Comparison of ENCODE assay signal across 1 cellular context in the genomic region with DNA sequence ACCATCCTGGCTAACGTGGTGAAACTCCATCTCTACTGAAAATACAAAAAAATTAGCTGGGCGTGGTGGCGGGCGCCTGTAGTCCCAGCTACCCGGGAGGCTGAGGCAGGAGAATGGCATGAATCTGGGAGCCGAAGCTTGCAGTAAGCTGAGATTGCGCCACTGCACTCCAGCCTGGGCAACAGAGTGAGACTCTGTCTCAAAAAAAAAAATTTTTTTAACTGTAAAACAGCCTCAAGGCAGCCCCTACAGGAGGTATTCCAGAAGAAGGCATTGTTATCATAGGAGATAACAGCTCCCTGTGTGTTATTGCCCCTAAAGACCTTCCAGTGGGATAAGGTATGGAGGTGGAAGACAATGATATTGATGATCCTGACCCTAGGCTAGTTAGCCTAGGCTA. TPM values are rescaled to one million over a fixed set of nuclear protein-coding genes. Genes with fewer than 3 reads are reported as not detected.
"Had no signal": no experiment of that assay in that cellular context is flagged by ENCODE, and none has a peak within 500 bp of the region (broad histone marks: within the 10 kb centered on the region; RNA-seq: fewer than 3 reads in every experiment).

No MANE protein-coding gene starts in this region.

RNA-seq across cellular contexts. Expression of a gene that starts 27.8 kb away (rescaled TPM):
- polyA plus RNA-seq: SK-N-SH had no signal
